Comparison of ENCODE assay signal across 8 cellular contexts in genomic region chr21:32611471-32611997, GRCh38. TPM values are rescaled to one million over a fixed set of nuclear protein-coding genes. Genes with fewer than 3 reads are reported as not detected.
DNase-seq lines count a peak whose midpoint lies in the region; ATAC-seq and TF ChIP-seq lines count a peak whose summit lies in the region.

No MANE protein-coding gene starts in this region.

- peaks cover 10% of the 10 kb centered on the region for H4K20me1 ChIP-seq in neural progenitor cell (ENCODE audit: low read depth)

- H3K9me3 ChIP-seq in neural progenitor cell (ENCODE audit: low read depth) (no peaks in the 10 kb centered on the region), vagina (no peaks in the 10 kb centered on the region)

- peaks cover 22% of the 10 kb centered on the region for H3K79me2 ChIP-seq in neural progenitor cell (ENCODE audit: low read depth)

- peak overlapping the region; percentile 87 for H3K27ac ChIP-seq in neural progenitor cell
- H3K27ac ChIP-seq in vagina, result peak overlapping the region; percentile 85

- peak overlapping the region; percentile 47 for H3K9ac ChIP-seq in neural progenitor cell

- ATAC-seq in GM19467 (IDR thresholded peaks at IDR 0.05; ENCODE audit: unreplicated experiment), result peak; percentile 3

- no peaks in the 10 kb centered on the region for H3K27me3 ChIP-seq in neural progenitor cell
- no peaks in the 10 kb centered on the region for H3K27me3 ChIP-seq in vagina

- H3K27ac Mint-ChIP-seq in neural progenitor cell, result peak overlapping the region; percentile 59

- TF ChIP-seq CTCF in fibroblast of mammary gland (conservative IDR thresholded peaks at IDR 0.05; ENCODE audit: control insufficient read depth, insufficient read depth, low read depth, low read length) (no peak), neural progenitor cell (IDR thresholded peaks at IDR 0.05) (no peak), vagina (IDR thresholded peaks at IDR 0.05) (no peak)

- H3K4me3 Mint-ChIP-seq in neural progenitor cell, result peak overlapping the region; percentile 98

- peak overlapping the region; percentile 98 for H2AFZ ChIP-seq in neural progenitor cell (replicated peaks)

- H3K36me3 Mint-ChIP-seq in neural progenitor cell, result peaks cover 12% of the 10 kb centered on the region

- H3K4me1 ChIP-seq in neural progenitor cell, result peaks cover 5% of the 10 kb centered on the region
- peaks cover 24% of the 10 kb centered on the region for H3K4me1 ChIP-seq in vagina

- peak overlapping the region; percentile 94 for H3K4me3 ChIP-seq in fibroblast of mammary gland (ENCODE audit: control insufficient read depth, low read depth, low read length)
- peak overlapping the region; percentile 77 for H3K4me3 ChIP-seq in neural progenitor cell
- H3K4me3 ChIP-seq in vagina, result peak overlapping the region; percentile 67 to 82

- no peaks in the 10 kb centered on the region for H3K36me3 ChIP-seq in neural progenitor cell
- peaks cover 0 to 28% of the 10 kb centered on the region in 2 donors for H3K36me3 ChIP-seq in vagina

- DNase-seq in AML-193 (lab: John Stamatoyannopoulos, UW), result peak; percentile 7 to 24
- DNase-seq in NCI-H2171 (lab: John Stamatoyannopoulos, UW), result peak; percentile 8
- DNase-seq in activated T-cell treated with anti-CD3 and anti-CD28 coated beads for 4 hours, result peak; percentile 10
- DNase-seq in fibroblast of mammary gland (ENCODE audit: low read depth), result peak; percentile 10
- peak; percentile 57 for DNase-seq in neural progenitor cell (ENCODE audit: low spot score)
- no peak for DNase-seq in vagina (ENCODE audit: extremely low spot score in 2 of 2)
- no peak for DNase-seq in cortex of kidney (lab: John Stamatoyannopoulos, UW)

- TF ChIP-seq POLR2A in vagina (IDR thresholded peaks at IDR 0.05), result no peak

- H3F3A ChIP-seq in neural progenitor cell (ENCODE audit: low read depth), result peaks cover 13% of the 10 kb centered on the region

- H3K4me1 Mint-ChIP-seq in neural progenitor cell, result peaks cover 14% of the 10 kb centered on the region

- H3K9me3 Mint-ChIP-seq in neural progenitor cell, result no peaks in the 10 kb centered on the region

- H3K27me3 Mint-ChIP-seq in neural progenitor cell (ENCODE audit: insufficient read depth, low read depth), result peaks cover 5% of the 10 kb centered on the region

- intact Hi-C loops in vagina (cut with DNase I), result no loop called here

- peak overlapping the region; percentile 95 for H3K4me2 ChIP-seq in neural progenitor cell

RNA-seq across cellular contexts. Expression of gene CFAP298, which starts 0.6 kb away (rescaled TPM):
- 44.0 and 52.0 TPM in 2 replicates for total RNA-seq in neural progenitor cell (ENCODE audit: low replicate concordance)
- total RNA-seq in vagina, result 22.1 TPM

RNA-seq across cellular contexts. Expression of gene TCP10L, which starts 26.2 kb away (rescaled TPM):
- 0.59 and 3.7 TPM in 2 replicates for total RNA-seq in neural progenitor cell (ENCODE audit: low replicate concordance)
- total RNA-seq in vagina, result not detected

Comparison
In these comparisons a context has a peak if more than half of its experiments do, and no peak if none do; other contexts are left out.
1. DNase-seq: peak in AML-193 (2 of 2), NCI-H2171 (single experiment), activated T-cell treated with anti-CD3 and anti-CD28 coated beads for 4 hours (single experiment), fibroblast of mammary gland (single experiment) and neural progenitor cell (single experiment); none in vagina (0 of 2) and cortex of kidney (single experiment).
2. Peak in every context shown above with its lines, with median percentiles within 50 percentile points of each other: H3K4me3 ChIP-seq.